In genomic region chr10:73711683-73712082, GRCh38 we compare ENCODE assay signal across 13 cellular contexts. TPM values are rescaled to one million over a fixed set of nuclear protein-coding genes. Genes with fewer than 3 reads are reported as not detected.
DNase-seq lines count a peak whose midpoint lies in the region; ATAC-seq and TF ChIP-seq lines count a peak whose summit lies in the region.
"Not testable (repeated sequence)": the region's sequence is repeated elsewhere in the genome, so short reads cannot be mapped to it uniquely, and the experiment has no call there.
"Had no signal": no experiment of that assay in that cellular context is flagged by ENCODE, and none has a peak within 500 bp of the region (broad histone marks: within the 10 kb centered on the region; RNA-seq: fewer than 3 reads in every experiment).

No MANE protein-coding gene starts in this region.

- intact Hi-C loops in psoas muscle (cut with DNase I) = not testable (repeated sequence)

- H3K9me3 ChIP-seq in psoas muscle = not testable (repeated sequence)

- WGBS in psoas muscle, 3 donors = 76 to 89% (median 77%) methylated on average over 5 of the region's 5 CpGs

- not testable (repeated sequence) for H3K4me3 ChIP-seq in psoas muscle

- H3K27ac ChIP-seq in cingulate gyrus (ENCODE audit: low read depth, low read length) (peak overlapping the region; percentile 60), psoas muscle (peak overlapping the region; percentile 49), temporal lobe (ENCODE audit: low read depth, low read length) (peak overlapping the region; percentile 74)

- H3K27me3 ChIP-seq in psoas muscle (ENCODE audit: insufficient read depth in 3 of 3, low read length in 2 of 3) = not testable (repeated sequence)

- H3K36me3 ChIP-seq in psoas muscle (ENCODE audit: insufficient read depth in 1 of 2, low read depth in 1 of 2) = peaks cover 0 to 41% of the 10 kb centered on the region in 2 donors

- not testable (repeated sequence) for ATAC-seq in psoas muscle

- in situ Hi-C loops in SK-MEL-5 (cut with HindIII; ENCODE audit: low pct_unique_long_range_greater_than_20kb, low sequenced_read_pairs) = not testable (repeated sequence)

- TF ChIP-seq CTCF in psoas muscle (IDR thresholded peaks at IDR 0.05) = not testable (repeated sequence)

- DNase-seq in SK-MEL-5 (ENCODE audit: low read depth, low spot score) (peak; percentile 18), globus pallidus (ENCODE audit: low spot score) (peak; percentile 69), medulla oblongata (ENCODE audit: extremely low spot score) (peak; percentile 52)
- not testable (repeated sequence) for DNase-seq in psoas muscle

- H3K4me1 ChIP-seq in psoas muscle = peaks cover 13% of the 10 kb centered on the region

RNA-seq across cellular contexts. Expression of gene AGAP5, which starts 13.8 kb away (rescaled TPM):
- 2.0 and 2.3 TPM in 2 replicates for total RNA-seq in SK-MEL-5 (2014; rRNA removed; shearing (Covaris generic))
- polyA plus RNA-seq in SK-MEL-5 (2015; cell fraction: cytosol; rRNA removed) = 0.83 and 2.1 TPM in 2 replicates
- polyA plus RNA-seq in SK-MEL-5 (2015; cell fraction: nucleus; rRNA removed) = 30.7 and 38.5 TPM in 2 replicates
- total RNA-seq in psoas muscle (1 to 10 TPM; 1.4 to 3.6 (median 2.9) TPM), temporal lobe (4.2 TPM)
- polyA plus RNA-seq in psoas muscle = 1 to 10 TPM; 2.1 to 2.3 (median 2.2) TPM

RNA-seq across cellular contexts. Expression of gene SEC24C, which starts 32.5 kb away (rescaled TPM):
- total RNA-seq in SK-MEL-5 (2014; rRNA removed; shearing (Covaris generic)) = 61.3 and 66.4 TPM in 2 replicates
- polyA plus RNA-seq in SK-MEL-5 (2015; cell fraction: cytosol; rRNA removed) = 58.5 and 70.7 TPM in 2 replicates
- 77.2 and 98.1 TPM in 2 replicates for polyA plus RNA-seq in SK-MEL-5 (2015; cell fraction: nucleus; rRNA removed)
- total RNA-seq in psoas muscle (10 to 100 TPM; 44.8 to 60.2 (median 52.0) TPM), temporal lobe (37.1 TPM)
- polyA plus RNA-seq in psoas muscle = 10 to 100 TPM; 28.8 to 60.5 (median 56.2) TPM

RNA-seq across cellular contexts. Expression of gene SYNPO2L, which starts 55.9 kb away (rescaled TPM):
- total RNA-seq in SK-MEL-5 (2014; rRNA removed; shearing (Covaris generic)) = not detected in 2 replicates
- not detected in 2 replicates for polyA plus RNA-seq in SK-MEL-5 (2015; cell fraction: cytosol; rRNA removed)
- not detected in 2 replicates for polyA plus RNA-seq in SK-MEL-5 (2015; cell fraction: nucleus; rRNA removed)
- 100 to 1,000 TPM; 132 to 289 (median 185) TPM for total RNA-seq in psoas muscle
- polyA plus RNA-seq in psoas muscle = 10 to 100 TPM in 2 of 3 donors, 1 to 10 TPM in 1; 8.8 to 60.7 (median 27.3) TPM
- total RNA-seq in temporal lobe = not detected
- total RNA-seq: Calu3; CD4-positive, alpha-beta memory T cell; Daoy; G401; GM23338; H4 had no signal
- polyA plus RNA-seq: A549; CD4-positive, alpha-beta memory T cell had no signal

Comparison
In these comparisons a context has a peak if more than half of its experiments do, and no peak if none do; other contexts are left out.
1. RNA of gene SYNPO2L, which starts 55.9 kb away (total RNA-seq): 132 to 289 TPM in psoas muscle; not detected in SK-MEL-5 and not detected in temporal lobe (single experiment); every median in the first group is over 100 times any median in the second.
2. Peak in every context shown above with its lines, with median percentiles within 50 percentile points of each other: H3K27ac ChIP-seq.